19 cellular contexts compared by ENCODE assay signal in genomic region chr17:36514856-36515255, GRCh38. TPM values are rescaled to one million over a fixed set of nuclear protein-coding genes. Genes with fewer than 3 reads are reported as not detected.
A peak's percentile ranks its signal among the peaks of the same experiment; 100 is the strongest.
DNase-seq lines count a peak whose midpoint lies in the region; ATAC-seq, FAIRE-seq and TF ChIP-seq lines count a peak whose summit lies in the region.
"Had no signal": no experiment of that assay in that cellular context is flagged by ENCODE, and none has a peak within 500 bp of the region (broad histone marks: within the 10 kb centered on the region; RNA-seq: fewer than 3 reads in every experiment).

No MANE protein-coding gene starts in this region.

- POLR2A ChIA-PET in A549 (lab: Yijun Ruan, JAX) = interaction anchor here (1.4 kb wide), 1 partner anchor 19 kb away, joined by 5 read pairs; the partner anchor contains the start of genes MYO19 and PIGW

- H3K4me3 Mint-ChIP-seq in activated CD8-positive, alpha-beta memory T cell treated with anti-CD3 and anti-CD28 coated beads, Interleukin-2, amount 10 ng/mL, durations not matched to agents 7 days and 5 days = no peak overlapping the region
- H3K4me3 Mint-ChIP-seq in T-helper 17 cell = no peak overlapping the region
- H3K4me3 Mint-ChIP-seq in stimulated activated memory B cell treated with anti-CD40 and anti-IgM and Interleukin-4, amounts not matched to agents 10 μg/mL and 1 μg/mL and 100 μg/mL, for 72 hours = no peak overlapping the region
- H3K4me3 Mint-ChIP-seq: CD4-positive, alpha-beta T cell had no signal

- ATAC-seq in activated CD8-positive, alpha-beta memory T cell treated with anti-CD3 and anti-CD28 coated beads, Interleukin-2, amount 10 ng/mL, durations not matched to agents 7 days and 5 days = no peak
- ATAC-seq in A549 (no peak; a peak in 1 of 6 replicates), T-helper 17 cell (no peak)
- ATAC-seq in stimulated activated memory B cell treated with anti-CD40 and anti-IgM and Interleukin-4, amounts not matched to agents 10 μg/mL and 1 μg/mL and 100 μg/mL, for 72 hours = no peak
- ATAC-seq: HepG2 had no signal

- no peaks in the 10 kb centered on the region for H3K4me1 ChIP-seq in A549

- no peak for TF ChIP-seq RAD21 in A549 (conservative IDR thresholded peaks at IDR 0.05 in 1 of 2, IDR thresholded peaks at IDR 0.05 in 1 of 2)

- H3K4me2 ChIP-seq in A549 = no peak overlapping the region

- peaks cover 1% of the 10 kb centered on the region for H3K4me1 Mint-ChIP-seq in activated CD8-positive, alpha-beta memory T cell treated with anti-CD3 and anti-CD28 coated beads, Interleukin-2, amount 10 ng/mL, durations not matched to agents 7 days and 5 days
- peaks cover 4% of the 10 kb centered on the region for H3K4me1 Mint-ChIP-seq in T-helper 17 cell
- H3K4me1 Mint-ChIP-seq in stimulated activated memory B cell treated with anti-CD40 and anti-IgM and Interleukin-4, amounts not matched to agents 10 μg/mL and 1 μg/mL and 100 μg/mL, for 72 hours = peaks cover 14% of the 10 kb centered on the region

- no peak for TF ChIP-seq POLR2A in A549 (IDR thresholded peaks at IDR 0.05; ENCODE audit: low read length)

- no peaks in the 10 kb centered on the region for H3K9me3 Mint-ChIP-seq in activated CD8-positive, alpha-beta memory T cell treated with anti-CD3 and anti-CD28 coated beads, Interleukin-2, amount 10 ng/mL, durations not matched to agents 7 days and 5 days (ENCODE audit: low read depth)
- H3K9me3 Mint-ChIP-seq in stimulated activated memory B cell treated with anti-CD40 and anti-IgM and Interleukin-4, amounts not matched to agents 10 μg/mL and 1 μg/mL and 100 μg/mL, for 72 hours = no peaks in the 10 kb centered on the region
- H3K9me3 Mint-ChIP-seq: CD4-positive, alpha-beta T cell had no signal

- no peak overlapping the region for H3K27ac ChIP-seq in A549
- H3K27ac ChIP-seq: GM23248 had no signal

- WGBS in A549 (ENCODE audit: missing lambda C conversion rate) = 100% methylated on average over 3 of the region's 3 CpGs

- no peak for TF ChIP-seq CTCF in A549 (IDR thresholded peaks at IDR 0.05)

- H3K9me3 ChIP-seq in A549 (no peaks in the 10 kb centered on the region), T-helper 17 cell (ENCODE audit: control insufficient read depth, low read length, poor library complexity, severe bottlenecking) (no peaks in the 10 kb centered on the region)

- no peak for TF ChIP-seq EP300 in A549 (IDR thresholded peaks at IDR 0.05)

- CTCF ChIA-PET in activated CD8-positive, alpha-beta memory T cell treated with anti-CD3 and anti-CD28 coated beads, Interleukin-2, amount 10 ng/mL, durations not matched to agents 7 days and 5 days (lab: Charles Lee) = no interaction called here
- CTCF ChIA-PET in A549 (lab: Yijun Ruan, JAX) = interaction anchor here (1.1 to 4.2 kb wide), 6 partner anchors 9 to 32 kb away, joined by 3 to 16 read pairs (median 10); partner anchors contain the start of genes MYO19 and PIGW

- H3K27me3 Mint-ChIP-seq in activated CD8-positive, alpha-beta memory T cell treated with anti-CD3 and anti-CD28 coated beads, Interleukin-2, amount 10 ng/mL, durations not matched to agents 7 days and 5 days = no peaks in the 10 kb centered on the region
- H3K27me3 Mint-ChIP-seq in T-helper 17 cell = no peaks in the 10 kb centered on the region
- H3K27me3 Mint-ChIP-seq in stimulated activated memory B cell treated with anti-CD40 and anti-IgM and Interleukin-4, amounts not matched to agents 10 μg/mL and 1 μg/mL and 100 μg/mL, for 72 hours = no peaks in the 10 kb centered on the region
- H3K27me3 Mint-ChIP-seq: CD4-positive, alpha-beta T cell had no signal

- peaks cover 19% of the 10 kb centered on the region for H3K36me3 Mint-ChIP-seq in activated CD8-positive, alpha-beta memory T cell treated with anti-CD3 and anti-CD28 coated beads, Interleukin-2, amount 10 ng/mL, durations not matched to agents 7 days and 5 days
- no peaks in the 10 kb centered on the region for H3K36me3 Mint-ChIP-seq in T-helper 17 cell (ENCODE audit: low read depth)
- H3K36me3 Mint-ChIP-seq in stimulated activated memory B cell treated with anti-CD40 and anti-IgM and Interleukin-4, amounts not matched to agents 10 μg/mL and 1 μg/mL and 100 μg/mL, for 72 hours = peaks cover 61% of the 10 kb centered on the region

- H3K4me3 ChIP-seq in A549 = no peak overlapping the region
- H3K4me3 ChIP-seq: GM23248 had no signal

- DNase-seq in activated CD8-positive, alpha-beta memory T cell treated with anti-CD3 and anti-CD28 coated beads, Interleukin-2, amount 50 U/mL, for 48 hours = peak; percentile 42
- no peak for DNase-seq in activated CD8-positive, alpha-beta memory T cell treated with anti-CD3 and anti-CD28 coated beads, Interleukin-2, amount 10 ng/mL, durations not matched to agents 7 days and 5 days
- DNase-seq in A549 (ENCODE audit: low read depth in 1 of 2, low spot score in 1 of 2) = no peak
- no peak for DNase-seq in T-helper 17 cell
- peak; percentile 64 for DNase-seq in mesenteric fat pad (ENCODE audit: low spot score)
- no peak for DNase-seq in HUDEP-2 (lab: John Stamatoyannopoulos, UW; ENCODE audit: unreplicated experiment in 76 of 76)
- DNase-seq: 8988T; ACHN; C1 segment of cervical spinal cord; Calu3; CD4-positive, alpha-beta T cell; DMS79 treated with DMSO at 0.1 percent for 48 hours; EL; GM23248; H7 had no signal

- no peak for FAIRE-seq in A549 (lab: Jason Lieb, UNC)
- FAIRE-seq: G401.6, GM12891, HepG2 had no signal

- H3K27ac Mint-ChIP-seq in activated CD8-positive, alpha-beta memory T cell treated with anti-CD3 and anti-CD28 coated beads, Interleukin-2, amount 10 ng/mL, durations not matched to agents 7 days and 5 days = no peak overlapping the region
- H3K27ac Mint-ChIP-seq in T-helper 17 cell = peak overlapping the region; percentile 21
- no peak overlapping the region for H3K27ac Mint-ChIP-seq in stimulated activated memory B cell treated with anti-CD40 and anti-IgM and Interleukin-4, amounts not matched to agents 10 μg/mL and 1 μg/mL and 100 μg/mL, for 72 hours
- H3K27ac Mint-ChIP-seq: CD4-positive, alpha-beta T cell had no signal

TF ChIP-seq in A549, 52 proteins besides CTCF, POLR2A, EP300 and RAD21:
- TF ChIP-seq KDM1A (IDR thresholded peaks at IDR 0.05; ENCODE audit: low read depth) (no peak), POLR2AphosphoS2 (conservative IDR thresholded peaks at IDR 0.05; ENCODE audit: low read length) (0 out of 2 replicates have a peak, but pooled peaks have one; percentile 31), TP53 (CRISPR knock-in tag; IDR thresholded peaks at IDR 0.05) (no peak)

RNA-seq across cellular contexts. Expression of gene MYO19, which starts 19.8 kb away (rescaled TPM):
- 100 to 1,000 TPM; 140 to 161 TPM for total RNA-seq in activated CD8-positive, alpha-beta memory T cell treated with anti-CD3 and anti-CD28 coated beads, Interleukin-2, amount 10 ng/mL, durations not matched to agents 7 days and 5 days
- polyA plus RNA-seq in A549 (2011; rRNA removed) (99.0 and 124 TPM in 2 replicates), A549 (2017; fragmentation: RNase III; extraction: RNeasy Plus Mini Kit Qiagen cat#74134 plus additional on column Dnase treatment) (91.7 to 103 TPM (median 94.4 TPM) in 3 replicates)
- 173 and 188 TPM in 2 replicates for polyA plus RNA-seq in A549 (2012; cell fraction: cytosol; rRNA removed)
- polyA plus RNA-seq in A549 (2012; cell fraction: nucleus; rRNA removed) = 710 and 720 TPM in 2 replicates
- 187 and 212 TPM in 2 replicates for polyA minus RNA-seq in A549 (2011; rRNA and poly(A)+ RNA removed)
- total RNA-seq in T-helper 17 cell (10 to 100 TPM; 75.9 to 77.1 TPM), mesenteric fat pad (46.8 TPM)

RNA-seq across cellular contexts. Expression of gene PIGW, which starts 19.9 kb away (rescaled TPM):
- total RNA-seq in activated CD8-positive, alpha-beta memory T cell treated with anti-CD3 and anti-CD28 coated beads, Interleukin-2, amount 10 ng/mL, durations not matched to agents 7 days and 5 days = 10 to 100 TPM in 1 of 2 experiments, 1 to 10 TPM in 1; 9.6 to 17.4 TPM
- polyA plus RNA-seq in A549 (2011; rRNA removed) (26.1 and 30.0 TPM in 2 replicates), A549 (2017; fragmentation: RNase III; extraction: RNeasy Plus Mini Kit Qiagen cat#74134 plus additional on column Dnase treatment) (30.8 to 32.3 TPM (median 32.1 TPM) in 3 replicates)
- 14.1 and 18.5 TPM in 2 replicates for polyA plus RNA-seq in A549 (2012; cell fraction: cytosol; rRNA removed)
- 5.0 and 8.7 TPM in 2 replicates for polyA plus RNA-seq in A549 (2012; cell fraction: nucleus; rRNA removed)
- 6.1 and 6.8 TPM in 2 replicates for polyA minus RNA-seq in A549 (2011; rRNA and poly(A)+ RNA removed)
- total RNA-seq in T-helper 17 cell (1 to 10 TPM; 3.7 to 7.5 TPM), mesenteric fat pad (8.9 TPM)

RNA-seq across cellular contexts. Expression of gene ZNHIT3, which starts 28.4 kb away (rescaled TPM):
- total RNA-seq in activated CD8-positive, alpha-beta memory T cell treated with anti-CD3 and anti-CD28 coated beads, Interleukin-2, amount 10 ng/mL, durations not matched to agents 7 days and 5 days = 10 to 100 TPM; 34.3 to 45.8 TPM
- 147 and 166 TPM in 2 replicates for polyA plus RNA-seq in A549 (2011; rRNA removed)
- 84.1 and 87.6 TPM in 2 replicates for polyA plus RNA-seq in A549 (2012; cell fraction: cytosol; rRNA removed)
- 27.1 and 57.5 TPM in 2 replicates for polyA plus RNA-seq in A549 (2012; cell fraction: nucleus; rRNA removed)
- 111 to 120 TPM (median 117 TPM) in 3 replicates for polyA plus RNA-seq in A549 (2017; fragmentation: RNase III; extraction: RNeasy Plus Mini Kit Qiagen cat#74134 plus additional on column Dnase treatment)
- polyA minus RNA-seq in A549 (2011; rRNA and poly(A)+ RNA removed) = 23.1 and 26.8 TPM in 2 replicates
- total RNA-seq in T-helper 17 cell = 10 to 100 TPM; 43.0 to 44.7 TPM
- 19.1 TPM for total RNA-seq in mesenteric fat pad

RNA-seq across cellular contexts. Expression of gene GGNBP2, which starts 29.9 kb away (rescaled TPM):
- total RNA-seq in activated CD8-positive, alpha-beta memory T cell treated with anti-CD3 and anti-CD28 coated beads, Interleukin-2, amount 10 ng/mL, durations not matched to agents 7 days and 5 days = 100 to 1,000 TPM in 1 of 2 experiments, 10 to 100 TPM in 1; 96.5 to 113 TPM
- 144 and 163 TPM in 2 replicates for polyA plus RNA-seq in A549 (2011; rRNA removed)
- 79.3 and 90.6 TPM in 2 replicates for polyA plus RNA-seq in A549 (2012; cell fraction: cytosol; rRNA removed)
- 97.0 and 107 TPM in 2 replicates for polyA plus RNA-seq in A549 (2012; cell fraction: nucleus; rRNA removed)
- 79.9 to 91.9 TPM (median 83.7 TPM) in 3 replicates for polyA plus RNA-seq in A549 (2017; fragmentation: RNase III; extraction: RNeasy Plus Mini Kit Qiagen cat#74134 plus additional on column Dnase treatment)
- 116 and 122 TPM in 2 replicates for polyA minus RNA-seq in A549 (2011; rRNA and poly(A)+ RNA removed)
- 100 to 1,000 TPM; 162 to 174 TPM for total RNA-seq in T-helper 17 cell
- total RNA-seq in mesenteric fat pad = 75.4 TPM

Comparison
In these comparisons a context has a peak if more than half of its experiments do, and no peak if none do; other contexts are left out.
1. DNase-seq: peak in activated CD8-positive, alpha-beta memory T cell treated with anti-CD3 and anti-CD28 coated beads, Interleukin-2, amount 50 U/mL, for 48 hours (single experiment) and mesenteric fat pad (single experiment); none in activated CD8-positive, alpha-beta memory T cell treated with anti-CD3 and anti-CD28 coated beads, Interleukin-2, amount 10 ng/mL, durations not matched to agents 7 days and 5 days (single experiment), A549 (0 of 2), T-helper 17 cell (0 of 3) and HUDEP-2 (0 of 76).